Comparison of ENCODE assay signal across 1 cellular context in the genomic region with DNA sequence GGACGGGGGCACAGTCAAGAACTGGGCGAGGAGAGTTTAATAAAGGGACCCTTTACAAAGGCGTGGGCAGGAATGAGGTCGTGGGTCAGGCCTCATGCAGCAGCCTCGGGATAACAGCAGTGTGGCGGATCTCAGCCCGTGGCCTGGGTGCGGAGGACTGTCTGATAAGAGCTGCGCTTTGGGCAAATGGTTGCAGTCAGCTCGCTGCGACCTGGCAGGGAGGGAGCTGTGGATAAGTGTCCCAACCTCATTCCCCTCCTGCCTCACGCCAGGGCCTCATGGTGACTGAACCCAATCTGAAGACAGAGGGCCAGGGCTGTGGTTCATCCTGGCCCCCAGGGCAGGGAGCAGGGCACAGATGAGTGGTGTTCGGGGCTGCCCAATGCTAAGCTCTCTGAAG.
TF ChIP-seq lines count a peak whose summit lies in the region.

No MANE protein-coding gene starts in this region.

TF ChIP-seq in H1, 55 proteins besides CTCF, POLR2A, EP300 and RAD21:
- TF ChIP-seq CREB1 (IDR thresholded peaks at IDR 0.05), result no peak
- no peak for TF ChIP-seq BRCA1 (IDR thresholded peaks at IDR 0.05; ENCODE audit: low read depth, low read length)
- no peak for TF ChIP-seq SIX5 (IDR thresholded peaks at IDR 0.05; ENCODE audit: low read depth, low read length)
- TF ChIP-seq SIN3A (conservative IDR thresholded peaks at IDR 0.05 in 1 of 2, IDR thresholded peaks at IDR 0.05 in 1 of 2; ENCODE audit: low read depth in 1 of 2, low read length in 2 of 2), result no peak
- TF ChIP-seq POLR2AphosphoS5 (IDR thresholded peaks at IDR 0.05; ENCODE audit: low read depth, low read length), result no peak
- TF ChIP-seq, protein P1, sequence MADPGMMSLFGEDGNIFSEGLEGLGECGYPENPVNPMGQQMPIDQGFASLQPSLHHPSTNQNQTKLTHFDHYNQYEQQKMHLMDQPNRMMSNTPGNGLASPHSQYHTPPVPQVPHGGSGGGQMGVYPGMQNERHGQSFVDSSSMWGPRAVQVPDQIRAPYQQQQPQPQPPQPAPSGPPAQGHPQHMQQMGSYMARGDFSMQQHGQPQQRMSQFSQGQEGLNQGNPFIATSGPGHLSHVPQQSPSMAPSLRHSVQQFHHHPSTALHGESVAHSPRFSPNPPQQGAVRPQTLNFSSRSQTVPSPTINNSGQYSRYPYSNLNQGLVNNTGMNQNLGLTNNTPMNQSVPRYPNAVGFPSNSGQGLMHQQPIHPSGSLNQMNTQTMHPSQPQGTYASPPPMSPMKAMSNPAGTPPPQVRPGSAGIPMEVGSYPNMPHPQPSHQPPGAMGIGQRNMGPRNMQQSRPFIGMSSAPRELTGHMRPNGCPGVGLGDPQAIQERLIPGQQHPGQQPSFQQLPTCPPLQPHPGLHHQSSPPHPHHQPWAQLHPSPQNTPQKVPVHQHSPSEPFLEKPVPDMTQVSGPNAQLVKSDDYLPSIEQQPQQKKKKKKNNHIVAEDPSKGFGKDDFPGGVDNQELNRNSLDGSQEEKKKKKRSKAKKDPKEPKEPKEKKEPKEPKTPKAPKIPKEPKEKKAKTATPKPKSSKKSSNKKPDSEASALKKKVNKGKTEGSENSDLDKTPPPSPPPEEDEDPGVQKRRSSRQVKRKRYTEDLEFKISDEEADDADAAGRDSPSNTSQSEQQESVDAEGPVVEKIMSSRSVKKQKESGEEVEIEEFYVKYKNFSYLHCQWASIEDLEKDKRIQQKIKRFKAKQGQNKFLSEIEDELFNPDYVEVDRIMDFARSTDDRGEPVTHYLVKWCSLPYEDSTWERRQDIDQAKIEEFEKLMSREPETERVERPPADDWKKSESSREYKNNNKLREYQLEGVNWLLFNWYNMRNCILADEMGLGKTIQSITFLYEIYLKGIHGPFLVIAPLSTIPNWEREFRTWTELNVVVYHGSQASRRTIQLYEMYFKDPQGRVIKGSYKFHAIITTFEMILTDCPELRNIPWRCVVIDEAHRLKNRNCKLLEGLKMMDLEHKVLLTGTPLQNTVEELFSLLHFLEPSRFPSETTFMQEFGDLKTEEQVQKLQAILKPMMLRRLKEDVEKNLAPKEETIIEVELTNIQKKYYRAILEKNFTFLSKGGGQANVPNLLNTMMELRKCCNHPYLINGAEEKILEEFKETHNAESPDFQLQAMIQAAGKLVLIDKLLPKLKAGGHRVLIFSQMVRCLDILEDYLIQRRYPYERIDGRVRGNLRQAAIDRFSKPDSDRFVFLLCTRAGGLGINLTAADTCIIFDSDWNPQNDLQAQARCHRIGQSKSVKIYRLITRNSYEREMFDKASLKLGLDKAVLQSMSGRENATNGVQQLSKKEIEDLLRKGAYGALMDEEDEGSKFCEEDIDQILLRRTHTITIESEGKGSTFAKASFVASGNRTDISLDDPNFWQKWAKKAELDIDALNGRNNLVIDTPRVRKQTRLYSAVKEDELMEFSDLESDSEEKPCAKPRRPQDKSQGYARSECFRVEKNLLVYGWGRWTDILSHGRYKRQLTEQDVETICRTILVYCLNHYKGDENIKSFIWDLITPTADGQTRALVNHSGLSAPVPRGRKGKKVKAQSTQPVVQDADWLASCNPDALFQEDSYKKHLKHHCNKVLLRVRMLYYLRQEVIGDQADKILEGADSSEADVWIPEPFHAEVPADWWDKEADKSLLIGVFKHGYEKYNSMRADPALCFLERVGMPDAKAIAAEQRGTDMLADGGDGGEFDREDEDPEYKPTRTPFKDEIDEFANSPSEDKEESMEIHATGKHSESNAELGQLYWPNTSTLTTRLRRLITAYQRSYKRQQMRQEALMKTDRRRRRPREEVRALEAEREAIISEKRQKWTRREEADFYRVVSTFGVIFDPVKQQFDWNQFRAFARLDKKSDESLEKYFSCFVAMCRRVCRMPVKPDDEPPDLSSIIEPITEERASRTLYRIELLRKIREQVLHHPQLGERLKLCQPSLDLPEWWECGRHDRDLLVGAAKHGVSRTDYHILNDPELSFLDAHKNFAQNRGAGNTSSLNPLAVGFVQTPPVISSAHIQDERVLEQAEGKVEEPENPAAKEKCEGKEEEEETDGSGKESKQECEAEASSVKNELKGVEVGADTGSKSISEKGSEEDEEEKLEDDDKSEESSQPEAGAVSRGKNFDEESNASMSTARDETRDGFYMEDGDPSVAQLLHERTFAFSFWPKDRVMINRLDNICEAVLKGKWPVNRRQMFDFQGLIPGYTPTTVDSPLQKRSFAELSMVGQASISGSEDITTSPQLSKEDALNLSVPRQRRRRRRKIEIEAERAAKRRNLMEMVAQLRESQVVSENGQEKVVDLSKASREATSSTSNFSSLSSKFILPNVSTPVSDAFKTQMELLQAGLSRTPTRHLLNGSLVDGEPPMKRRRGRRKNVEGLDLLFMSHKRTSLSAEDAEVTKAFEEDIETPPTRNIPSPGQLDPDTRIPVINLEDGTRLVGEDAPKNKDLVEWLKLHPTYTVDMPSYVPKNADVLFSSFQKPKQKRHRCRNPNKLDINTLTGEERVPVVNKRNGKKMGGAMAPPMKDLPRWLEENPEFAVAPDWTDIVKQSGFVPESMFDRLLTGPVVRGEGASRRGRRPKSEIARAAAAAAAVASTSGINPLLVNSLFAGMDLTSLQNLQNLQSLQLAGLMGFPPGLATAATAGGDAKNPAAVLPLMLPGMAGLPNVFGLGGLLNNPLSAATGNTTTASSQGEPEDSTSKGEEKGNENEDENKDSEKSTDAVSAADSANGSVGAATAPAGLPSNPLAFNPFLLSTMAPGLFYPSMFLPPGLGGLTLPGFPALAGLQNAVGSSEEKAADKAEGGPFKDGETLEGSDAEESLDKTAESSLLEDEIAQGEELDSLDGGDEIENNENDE (IDR thresholded peaks at IDR 0.05; ENCODE audit: insufficient replicate concordance, low read length), result no peak
- no peak for TF ChIP-seq TAF7 (optimal IDR thresholded peaks at IDR 0.05; ENCODE audit: borderline replicate concordance, low read depth, low read length)
- no peak for TF ChIP-seq SAP30 (IDR thresholded peaks at IDR 0.05; ENCODE audit: insufficient read depth, insufficient replicate concordance, low read length)
- TF ChIP-seq BACH1 (IDR thresholded peaks at IDR 0.05; ENCODE audit: low read length), result no peak
- TF ChIP-seq KDM4A (IDR thresholded peaks at IDR 0.05; ENCODE audit: low read depth, low read length, severe bottlenecking), result no peak
- no peak for TF ChIP-seq JUND (IDR thresholded peaks at IDR 0.05; ENCODE audit: low read length)
